ENCODE assay signal across 8 cellular contexts in genomic region chrX:23334871-23335599, GRCh38. TPM values are rescaled to one million over a fixed set of nuclear protein-coding genes. Genes with fewer than 3 reads are reported as not detected.
DNase-seq lines count a peak whose midpoint lies in the region; ATAC-seq and FAIRE-seq lines count a peak whose summit lies in the region.

No MANE protein-coding gene starts in this region.

- POLR2A ChIA-PET in activated CD4-positive, alpha-beta T cell treated with anti-CD3 and anti-CD28 coated beads, Interleukin-2, amount 10 ng/mL, durations not matched to agents 7 days and 5 days (lab: Charles Lee): no interaction called here
- POLR2A ChIA-PET in activated CD4-positive, alpha-beta memory T cell treated with anti-CD3 and anti-CD28 coated beads for 36 hours (lab: Charles Lee): no interaction called here

- H3K27me3 Mint-ChIP-seq in activated CD4-positive, alpha-beta T cell treated with anti-CD3 and anti-CD28 coated beads, Interleukin-2, amount 10 ng/mL, durations not matched to agents 7 days and 5 days: peaks cover 56% of the 10 kb centered on the region
- peaks cover 59% of the 10 kb centered on the region for H3K27me3 Mint-ChIP-seq in stimulated activated naive CD8-positive, alpha-beta T cell treated with anti-CD3 and anti-CD28 coated beads, Interleukin-15, amount 100 ng/mL, for 72 hours
- H3K27me3 Mint-ChIP-seq in activated CD4-positive, alpha-beta memory T cell treated with anti-CD3 and anti-CD28 coated beads for 36 hours: peaks cover 35% of the 10 kb centered on the region

- CTCF ChIA-PET in activated CD4-positive, alpha-beta T cell treated with anti-CD3 and anti-CD28 coated beads, Interleukin-2, amount 10 ng/mL, durations not matched to agents 7 days and 5 days (lab: Charles Lee): no interaction called here
- CTCF ChIA-PET in activated CD4-positive, alpha-beta memory T cell treated with anti-CD3 and anti-CD28 coated beads for 36 hours (lab: Charles Lee): no interaction called here

- intact Hi-C loops in activated CD4-positive, alpha-beta memory T cell treated with anti-CD3 and anti-CD28 coated beads for 36 hours (cut with micrococcal nuclease): no loop called here

- no peaks in the 10 kb centered on the region for H3K9me3 Mint-ChIP-seq in activated CD4-positive, alpha-beta T cell treated with anti-CD3 and anti-CD28 coated beads, Interleukin-2, amount 10 ng/mL, durations not matched to agents 7 days and 5 days
- no peaks in the 10 kb centered on the region for H3K9me3 Mint-ChIP-seq in stimulated activated naive CD8-positive, alpha-beta T cell treated with anti-CD3 and anti-CD28 coated beads, Interleukin-15, amount 100 ng/mL, for 72 hours
- H3K9me3 Mint-ChIP-seq in activated CD4-positive, alpha-beta memory T cell treated with anti-CD3 and anti-CD28 coated beads for 36 hours: no peaks in the 10 kb centered on the region

- ATAC-seq in stimulated activated naive CD8-positive, alpha-beta T cell treated with anti-CD3 and anti-CD28 coated beads, Interleukin-15, amount 100 ng/mL, for 72 hours: peak; percentile 39
- ATAC-seq in HG02798 (IDR thresholded peaks at IDR 0.05; ENCODE audit: poor library complexity, unreplicated experiment): no peak

- FAIRE-seq in urothelium cell line (lab: Jason Lieb, UNC): no peak

- H3K4me3 Mint-ChIP-seq in activated CD4-positive, alpha-beta T cell treated with anti-CD3 and anti-CD28 coated beads, Interleukin-2, amount 10 ng/mL, durations not matched to agents 7 days and 5 days: peak overlapping the region; percentile 30
- peak overlapping the region; percentile 67 to 77 for H3K4me3 Mint-ChIP-seq in stimulated activated naive CD8-positive, alpha-beta T cell treated with anti-CD3 and anti-CD28 coated beads, Interleukin-15, amount 100 ng/mL, for 72 hours
- no peak overlapping the region for H3K4me3 Mint-ChIP-seq in activated CD4-positive, alpha-beta memory T cell treated with anti-CD3 and anti-CD28 coated beads for 36 hours

- H3K36me3 Mint-ChIP-seq in activated CD4-positive, alpha-beta T cell treated with anti-CD3 and anti-CD28 coated beads, Interleukin-2, amount 10 ng/mL, durations not matched to agents 7 days and 5 days (ENCODE audit: low read depth): no peaks in the 10 kb centered on the region
- H3K36me3 Mint-ChIP-seq in activated CD4-positive, alpha-beta memory T cell treated with anti-CD3 and anti-CD28 coated beads for 36 hours: no peaks in the 10 kb centered on the region

- peaks cover 8% of the 10 kb centered on the region for H3K4me1 Mint-ChIP-seq in activated CD4-positive, alpha-beta T cell treated with anti-CD3 and anti-CD28 coated beads, Interleukin-2, amount 10 ng/mL, durations not matched to agents 7 days and 5 days
- H3K4me1 Mint-ChIP-seq in stimulated activated naive CD8-positive, alpha-beta T cell treated with anti-CD3 and anti-CD28 coated beads, Interleukin-15, amount 100 ng/mL, for 72 hours: peaks cover 23% of the 10 kb centered on the region
- H3K4me1 Mint-ChIP-seq in activated CD4-positive, alpha-beta memory T cell treated with anti-CD3 and anti-CD28 coated beads for 36 hours (ENCODE audit: low read depth): peaks cover 9% of the 10 kb centered on the region

- no peak overlapping the region for H3K27ac Mint-ChIP-seq in activated CD4-positive, alpha-beta T cell treated with anti-CD3 and anti-CD28 coated beads, Interleukin-2, amount 10 ng/mL, durations not matched to agents 7 days and 5 days
- H3K27ac Mint-ChIP-seq in stimulated activated naive CD8-positive, alpha-beta T cell treated with anti-CD3 and anti-CD28 coated beads, Interleukin-15, amount 100 ng/mL, for 72 hours: peak overlapping the region in 1 of 2 donors; percentile 27
- no peak overlapping the region for H3K27ac Mint-ChIP-seq in activated CD4-positive, alpha-beta memory T cell treated with anti-CD3 and anti-CD28 coated beads for 36 hours

- no peak for DNase-seq in activated CD4-positive, alpha-beta T cell treated with anti-CD3 and anti-CD28 coated beads, Interleukin-2, amount 10 ng/mL, durations not matched to agents 7 days and 5 days
- no peak for DNase-seq in activated CD4-positive, alpha-beta T cell treated with anti-CD3 and anti-CD28 coated beads for 1 hour
- DNase-seq in NCI-H748 treated with DMSO at 0.1 percent for 48 hours (lab: John Stamatoyannopoulos, UW): peak; percentile 13
- DNase-seq in iPS-NIHi11 (ENCODE audit: low spot score): peak; percentile 7
- DNase-seq in stimulated activated naive CD8-positive, alpha-beta T cell treated with anti-CD3 and anti-CD28 coated beads, Interleukin-15, amount 100 ng/mL, for 72 hours: no peak
- DNase-seq in activated CD4-positive, alpha-beta memory T cell treated with anti-CD3 and anti-CD28 coated beads for 36 hours: no peak
- no peak for DNase-seq in urothelium cell line (ENCODE audit: low spot score)

RNA-seq across cellular contexts. Expression of gene PTCHD1, which starts 0.4 kb away (rescaled TPM):
- total RNA-seq in activated CD4-positive, alpha-beta T cell treated with anti-CD3 and anti-CD28 coated beads, Interleukin-2, amount 10 ng/mL, durations not matched to agents 7 days and 5 days: not detected
- total RNA-seq in activated CD4-positive, alpha-beta memory T cell treated with anti-CD3 and anti-CD28 coated beads for 36 hours: not detected

Comparison
In these comparisons a context has a peak if more than half of its experiments do, and no peak if none do; other contexts are left out.
1. DNase-seq: peak in NCI-H748 treated with DMSO at 0.1 percent for 48 hours (single experiment) and iPS-NIHi11 (single experiment); none in activated CD4-positive, alpha-beta T cell treated with anti-CD3 and anti-CD28 coated beads, Interleukin-2, amount 10 ng/mL, durations not matched to agents 7 days and 5 days (single experiment), activated CD4-positive, alpha-beta T cell treated with anti-CD3 and anti-CD28 coated beads for 1 hour (single experiment), stimulated activated naive CD8-positive, alpha-beta T cell treated with anti-CD3 and anti-CD28 coated beads, Interleukin-15, amount 100 ng/mL, for 72 hours (0 of 2), activated CD4-positive, alpha-beta memory T cell treated with anti-CD3 and anti-CD28 coated beads for 36 hours (single experiment) and urothelium cell line (single experiment).